In the genomic region with DNA sequence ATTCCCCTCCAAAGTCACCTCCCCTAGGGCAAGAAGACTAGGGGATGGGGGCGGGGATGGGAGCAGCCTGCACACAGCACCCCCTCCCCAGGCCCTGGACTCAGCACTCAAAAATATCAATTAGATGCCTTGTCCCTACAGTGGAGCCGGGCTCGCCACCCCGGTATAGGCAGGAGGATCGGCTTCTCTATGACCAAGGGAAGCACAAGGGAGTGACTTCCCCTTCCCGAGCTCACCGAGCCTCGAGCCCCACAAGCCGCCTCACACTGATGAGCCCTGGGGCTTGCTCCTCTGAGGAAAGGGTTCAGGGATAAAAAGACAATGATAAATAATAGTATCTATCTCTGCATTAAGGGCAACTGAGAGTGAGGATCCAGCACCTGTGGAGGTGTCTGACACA, we compare ENCODE assay signal across 15 cellular contexts. TPM values are rescaled to one million over a fixed set of nuclear protein-coding genes. Genes with fewer than 3 reads are reported as not detected.
DNase-seq lines count a peak whose midpoint lies in the region; ATAC-seq and TF ChIP-seq lines count a peak whose summit lies in the region.
"Had no signal": no experiment of that assay in that cellular context is flagged by ENCODE, and none has a peak within 500 bp of the region (broad histone marks: within the 10 kb centered on the region; RNA-seq: fewer than 3 reads in every experiment).

No MANE protein-coding gene starts in this region.

- H3K36me3 Mint-ChIP-seq in CD14-positive monocyte: peaks cover 10 to 14% of the 10 kb centered on the region in 2 donors
- H3K36me3 Mint-ChIP-seq in CD8-positive, alpha-beta memory T cell: peaks cover 0 to 8% (median 0%) of the 10 kb centered on the region in 3 donors
- peaks cover 16% of the 10 kb centered on the region for H3K36me3 Mint-ChIP-seq in dendritic cell treated with granulocyte-macrophage colony-stimulating factor and Interleukin-4, amounts not matched to agents 40 ng/mL and 50 ng/mL, for 4 days (ENCODE audit: low read depth)
- no peaks in the 10 kb centered on the region for H3K36me3 Mint-ChIP-seq in T-helper 2 cell treated with Interferon-gamma antibody and Interleukin-4, amounts not matched to agents 5 μg/mL and 100 μg/mL, for 36 hours (ENCODE audit: low read depth)

- H3K27ac Mint-ChIP-seq in CD14-positive monocyte: peak overlapping the region; percentile 10 to 88 (median 62)
- peak overlapping the region in 6 of 8 donors; percentile 38 to 85 (median 74) for H3K27ac Mint-ChIP-seq in CD8-positive, alpha-beta memory T cell
- peak overlapping the region; percentile 50 for H3K27ac Mint-ChIP-seq in dendritic cell treated with granulocyte-macrophage colony-stimulating factor and Interleukin-4, amounts not matched to agents 40 ng/mL and 50 ng/mL, for 4 days
- H3K27ac Mint-ChIP-seq in T-helper 2 cell treated with Interferon-gamma antibody and Interleukin-4, amounts not matched to agents 5 μg/mL and 100 μg/mL, for 36 hours: no peak overlapping the region

- ATAC-seq in HG03469 (IDR thresholded peaks at IDR 0.05; ENCODE audit: unreplicated experiment) (no peak), HG02884 (IDR thresholded peaks at IDR 0.05; ENCODE audit: unreplicated experiment) (no peak)
- ATAC-seq: HCT116, K562, Panc1 had no signal

- H3K27me3 Mint-ChIP-seq in CD14-positive monocyte (ENCODE audit: low read depth in 3 of 3): peaks cover 0 to 3% (median 0%) of the 10 kb centered on the region in 3 donors
- H3K27me3 Mint-ChIP-seq in CD8-positive, alpha-beta memory T cell: no peaks in the 10 kb centered on the region
- no peaks in the 10 kb centered on the region for H3K27me3 Mint-ChIP-seq in dendritic cell treated with granulocyte-macrophage colony-stimulating factor and Interleukin-4, amounts not matched to agents 40 ng/mL and 50 ng/mL, for 4 days
- no peaks in the 10 kb centered on the region for H3K27me3 Mint-ChIP-seq in T-helper 2 cell treated with Interferon-gamma antibody and Interleukin-4, amounts not matched to agents 5 μg/mL and 100 μg/mL, for 36 hours (ENCODE audit: low read depth)

- no peak for DNase-seq in CD14-positive monocyte (ENCODE audit: low spot score)
- no peak for DNase-seq in CD8-positive, alpha-beta memory T cell
- no peak for DNase-seq in T-helper 2 cell treated with Interferon-gamma antibody and Interleukin-4, amounts not matched to agents 5 μg/mL and 100 μg/mL, for 36 hours (ENCODE audit: low spot score)
- DNase-seq: activated effector memory CD4-positive, alpha-beta T cell treated with anti-CD3 and anti-CD28 coated beads, Interleukin-2, amount 50 U/mL, for 16 hours; amygdala; central memory CD4-positive, alpha-beta T cell; NCI-H1694 had no signal

- H3K4me3 Mint-ChIP-seq in CD14-positive monocyte: no peak overlapping the region
- H3K4me3 Mint-ChIP-seq in CD8-positive, alpha-beta memory T cell: peak overlapping the region in 2 of 7 donors; percentile 3 to 68
- no peak overlapping the region for H3K4me3 Mint-ChIP-seq in dendritic cell treated with granulocyte-macrophage colony-stimulating factor and Interleukin-4, amounts not matched to agents 40 ng/mL and 50 ng/mL, for 4 days
- H3K4me3 Mint-ChIP-seq in T-helper 2 cell treated with Interferon-gamma antibody and Interleukin-4, amounts not matched to agents 5 μg/mL and 100 μg/mL, for 36 hours: no peak overlapping the region

- intact Hi-C loops in CD14-positive monocyte (cut with micrococcal nuclease): no loop called here
- intact Hi-C loops in dendritic cell treated with granulocyte-macrophage colony-stimulating factor and Interleukin-4, amounts not matched to agents 40 ng/mL and 50 ng/mL, for 4 days (cut with micrococcal nuclease): no loop called here

- no peak overlapping the region for H3K4me3 ChIP-seq in CD8-positive, alpha-beta memory T cell (ENCODE audit: low read length)
- H3K4me3 ChIP-seq in neutrophil (ENCODE audit: low read depth in 1 of 2, low read length in 1 of 2): no peak overlapping the region
- H3K4me3 ChIP-seq: K562, right atrium auricular region had no signal

- no peaks in the 10 kb centered on the region for H3K27me3 ChIP-seq in CD8-positive, alpha-beta memory T cell (ENCODE audit: insufficient read depth, low read length, poor library complexity, severe bottlenecking)
- no peaks in the 10 kb centered on the region for H3K27me3 ChIP-seq in neutrophil
- H3K27me3 ChIP-seq: right atrium auricular region had no signal

- CTCF ChIA-PET in CD8-positive, alpha-beta memory T cell (lab: Charles Lee): interaction anchor here (1.2 to 1.5 kb wide), 3 partner anchors 13 to 43 kb away, joined by 3 to 4 read pairs (median 3); no protein-coding TSS in a partner anchor

- no peaks in the 10 kb centered on the region for H3K36me3 ChIP-seq in CD8-positive, alpha-beta memory T cell (ENCODE audit: insufficient read depth, low read length)
- H3K36me3 ChIP-seq in neutrophil: no peaks in the 10 kb centered on the region
- H3K36me3 ChIP-seq: right atrium auricular region had no signal

- TF ChIP-seq CTCF in CD14-positive monocyte (IDR thresholded peaks at IDR 0.05) (no peak), neutrophil (IDR thresholded peaks at IDR 0.05) (no peak)

- POLR2A ChIA-PET in CD8-positive, alpha-beta memory T cell (lab: Charles Lee): no interaction called here

- H3K4me1 Mint-ChIP-seq in CD14-positive monocyte: peaks cover 47% of the 10 kb centered on the region
- H3K4me1 Mint-ChIP-seq in CD8-positive, alpha-beta memory T cell: peaks cover 91 to 98% (median 95%) of the 10 kb centered on the region in 3 donors
- H3K4me1 Mint-ChIP-seq in dendritic cell treated with granulocyte-macrophage colony-stimulating factor and Interleukin-4, amounts not matched to agents 40 ng/mL and 50 ng/mL, for 4 days (ENCODE audit: low read depth): peaks cover 83% of the 10 kb centered on the region
- peaks cover 48% of the 10 kb centered on the region for H3K4me1 Mint-ChIP-seq in T-helper 2 cell treated with Interferon-gamma antibody and Interleukin-4, amounts not matched to agents 5 μg/mL and 100 μg/mL, for 36 hours (ENCODE audit: low read depth)

- peaks cover 73% of the 10 kb centered on the region for H3K4me1 ChIP-seq in CD8-positive, alpha-beta memory T cell (ENCODE audit: insufficient read depth, low read length)
- peaks cover 0 to 8% of the 10 kb centered on the region in 2 experiments for H3K4me1 ChIP-seq in neutrophil (ENCODE audit: control insufficient read depth in 1 of 2, insufficient read depth in 1 of 2, low read depth in 1 of 2, low read length in 1 of 2)

- H3K9me3 Mint-ChIP-seq in CD14-positive monocyte: no peaks in the 10 kb centered on the region
- H3K9me3 Mint-ChIP-seq in CD8-positive, alpha-beta memory T cell: no peaks in the 10 kb centered on the region
- H3K9me3 Mint-ChIP-seq in dendritic cell treated with granulocyte-macrophage colony-stimulating factor and Interleukin-4, amounts not matched to agents 40 ng/mL and 50 ng/mL, for 4 days: no peaks in the 10 kb centered on the region
- no peaks in the 10 kb centered on the region for H3K9me3 Mint-ChIP-seq in T-helper 2 cell treated with Interferon-gamma antibody and Interleukin-4, amounts not matched to agents 5 μg/mL and 100 μg/mL, for 36 hours

- H3K27ac ChIP-seq in CD8-positive, alpha-beta memory T cell (ENCODE audit: low read depth, low read length): no peak overlapping the region
- H3K27ac ChIP-seq in neutrophil: peak overlapping the region; percentile 2
- H3K27ac ChIP-seq: right atrium auricular region had no signal

- no peaks in the 10 kb centered on the region for H3K9me3 ChIP-seq in CD8-positive, alpha-beta memory T cell (ENCODE audit: low read length)
- H3K9me3 ChIP-seq in neutrophil: no peaks in the 10 kb centered on the region
- H3K9me3 ChIP-seq: right atrium auricular region had no signal

RNA-seq across cellular contexts. Expression of gene STK24, which starts 51.5 kb away (rescaled TPM):
- 10 to 100 TPM; 14.2 to 28.9 TPM for polyA plus RNA-seq in CD14-positive monocyte
- 100 to 1,000 TPM; 149 to 150 TPM for total RNA-seq in CD8-positive, alpha-beta memory T cell
- polyA plus RNA-seq in CD8-positive, alpha-beta memory T cell: 63.6 TPM
